Comparison of ENCODE assay signal across 9 cellular contexts in the genomic region with DNA sequence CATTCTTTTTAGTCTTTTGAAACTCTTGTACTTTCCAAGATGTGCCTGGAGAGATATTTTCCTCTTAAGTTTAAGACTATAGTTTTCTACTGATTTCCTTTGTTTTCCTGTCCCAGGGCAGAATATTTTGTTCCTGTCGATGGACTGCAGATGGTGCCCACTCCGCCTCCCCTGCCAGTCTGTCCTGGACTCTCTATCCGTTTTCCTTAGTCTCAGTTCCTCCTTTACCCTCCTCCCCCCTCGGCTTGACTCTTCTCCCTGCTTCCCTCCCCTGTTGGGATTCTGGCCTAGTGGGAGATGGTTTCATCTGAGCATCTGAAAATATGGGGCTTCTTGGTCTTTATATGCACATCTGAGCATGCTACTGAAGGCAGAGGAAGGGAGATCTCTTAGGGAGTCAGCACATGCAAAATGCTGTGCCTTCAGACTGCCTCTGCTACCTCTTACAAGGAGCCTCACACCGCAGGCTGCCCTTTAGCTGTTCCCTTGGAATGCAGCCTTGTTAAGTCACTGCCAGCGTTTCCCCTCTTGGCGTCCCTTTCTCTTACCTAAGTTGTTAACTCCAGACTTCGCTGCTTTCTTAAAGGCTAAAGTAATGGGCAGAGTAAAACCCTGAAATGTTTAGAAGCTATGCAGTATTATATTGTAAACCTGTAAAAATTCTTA. TPM values are rescaled to one million over a fixed set of nuclear protein-coding genes. Genes with fewer than 3 reads are reported as not detected.
DNase-seq lines count a peak whose midpoint lies in the region; ATAC-seq and TF ChIP-seq lines count a peak whose summit lies in the region.
"Had no signal": no experiment of that assay in that cellular context is flagged by ENCODE, and none has a peak within 500 bp of the region (broad histone marks: within the 10 kb centered on the region; RNA-seq: fewer than 3 reads in every experiment).

No MANE protein-coding gene starts in this region.

- H3K36me3 Mint-ChIP-seq in T-cell = peaks cover 5% of the 10 kb centered on the region

- no peaks in the 10 kb centered on the region for H3K4me1 ChIP-seq in MM.1S (ENCODE audit: low read length)

- no peaks in the 10 kb centered on the region for H3K9me2 ChIP-seq in MM.1S (replicated peaks; ENCODE audit: insufficient read depth, low read length)

- no peak for TF ChIP-seq CTCF in fibroblast of the aortic adventitia (IDR thresholded peaks at IDR 0.05; ENCODE audit: insufficient read depth, low read length)
- no peak for TF ChIP-seq CTCF in MM.1S (IDR thresholded peaks at IDR 0.05; ENCODE audit: low read length)

- DNase-seq in COLO829 (ENCODE audit: low spot score) (peak; percentile 50), T-cell (no peak), fibroblast of the aortic adventitia (ENCODE audit: low read depth) (peak; percentile 45), pulmonary artery endothelial cell (ENCODE audit: low read depth, low spot score) (peak; percentile 5), MM.1S (no peak), NCI-H146 (lab: John Stamatoyannopoulos, UW) (no peak)

- H3K9ac ChIP-seq in MM.1S (ENCODE audit: low read length) = no peak overlapping the region

- no peak for ATAC-seq in T-cell (replicated peaks in 1 of 4)
- ATAC-seq in GM21737 (IDR thresholded peaks at IDR 0.05; ENCODE audit: unreplicated experiment) = no peak
- no peak for ATAC-seq in HG03095 (IDR thresholded peaks at IDR 0.05; ENCODE audit: unreplicated experiment)

- peak overlapping the region in 2 of 3 donors; percentile 14 to 72 for H3K4me3 Mint-ChIP-seq in T-cell

- H3K4me1 Mint-ChIP-seq in T-cell = peaks cover 69 to 71% (median 70%) of the 10 kb centered on the region in 3 donors

- no peaks in the 10 kb centered on the region for H3K36me3 ChIP-seq in MM.1S (replicated peaks; ENCODE audit: insufficient read depth, low read length)

- H3F3A ChIP-seq in MM.1S (ENCODE audit: insufficient read depth, low read length) = no peaks in the 10 kb centered on the region

- H3K27ac Mint-ChIP-seq in T-cell = peak overlapping the region; percentile 85 to 88

- H3K27me3 Mint-ChIP-seq in T-cell = peaks cover 0 to 2% of the 10 kb centered on the region in 2 donors

- no peak overlapping the region for H3K27ac ChIP-seq in MM.1S (ENCODE audit: low read length)
- H3K27ac ChIP-seq: RWPE1 had no signal

- no peak overlapping the region for H3K4me3 ChIP-seq in fibroblast of the aortic adventitia (ENCODE audit: low read depth, low read length)
- H3K4me3 ChIP-seq in MM.1S (ENCODE audit: low read length) = no peak overlapping the region

- H3K9me3 Mint-ChIP-seq in T-cell = no peaks in the 10 kb centered on the region

- CTCF ChIA-PET in T-cell (lab: Charles Lee) = no interaction called here

- H3K79me2 ChIP-seq in MM.1S (ENCODE audit: low read length) = no peaks in the 10 kb centered on the region

- no peaks in the 10 kb centered on the region for H3K9me3 ChIP-seq in MM.1S (replicated peaks; ENCODE audit: insufficient read depth, low read length)

- no peaks in the 10 kb centered on the region for H4K20me1 ChIP-seq in MM.1S (ENCODE audit: insufficient read depth, low read length)

- POLR2A ChIA-PET in T-cell (lab: Charles Lee) = no interaction called here

- H2AFZ ChIP-seq in MM.1S (ENCODE audit: low read length) = no peak overlapping the region

- H3K27me3 ChIP-seq in MM.1S (replicated peaks; ENCODE audit: insufficient read depth, low read length) = no peaks in the 10 kb centered on the region

- H3K4me2 ChIP-seq in MM.1S (ENCODE audit: low read depth, low read length) = no peak overlapping the region

RNA-seq across cellular contexts. Expression of a gene that starts 49.6 kb away (rescaled TPM):
- total RNA-seq in T-cell = 10 to 100 TPM; 57.6 to 80.8 (median 72.4) TPM
- total RNA-seq in fibroblast of the aortic adventitia (ENCODE audit: low replicate concordance) = 0.54 TPM in 1 of 2 replicates, not detected in the other
- 1.5 and 1.6 TPM in 2 replicates for total RNA-seq in pulmonary artery endothelial cell

Comparison
In these comparisons a context has a peak if more than half of its experiments do, and no peak if none do; other contexts are left out.
1. DNase-seq: peak in COLO829 (single experiment), fibroblast of the aortic adventitia (single experiment) and pulmonary artery endothelial cell (single experiment); none in T-cell (0 of 34), MM.1S (single experiment) and NCI-H146 (single experiment).
2. RNA of a gene that starts 49.6 kb away (total RNA-seq): 57.6 to 80.8 TPM in T-cell; 1.5 to 1.6 TPM in pulmonary artery endothelial cell and 0.54 TPM in fibroblast of the aortic adventitia; every median in the first group is over 10 times any median in the second.